8 cellular contexts compared by ENCODE assay signal in the genomic region with DNA sequence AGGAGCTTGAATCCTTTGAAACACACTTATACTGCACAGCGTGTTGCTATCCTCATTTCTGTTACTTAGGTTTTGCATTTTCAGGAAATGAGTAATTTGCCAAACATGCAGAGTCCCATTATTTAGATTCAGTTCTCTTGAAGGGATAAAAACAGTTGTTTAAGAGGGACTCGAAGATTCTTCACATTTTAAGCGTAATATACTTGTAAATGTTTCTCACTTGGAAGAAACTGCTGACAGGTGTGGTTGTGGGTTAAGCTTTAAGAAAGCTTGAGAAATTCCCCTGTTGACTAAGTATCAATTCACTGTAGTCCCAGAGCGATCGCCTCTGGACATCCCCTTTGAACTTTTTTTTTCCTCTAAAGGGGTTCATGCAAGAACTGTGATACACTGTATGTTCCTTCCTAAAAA. TPM values are rescaled to one million over a fixed set of nuclear protein-coding genes. Genes with fewer than 3 reads are reported as not detected.
DNase-seq lines count a peak whose midpoint lies in the region; ATAC-seq and TF ChIP-seq lines count a peak whose summit lies in the region.

No MANE protein-coding gene starts in this region.

- H3K4me1 ChIP-seq in SK-N-SH (ENCODE audit: control insufficient read depth in 1 of 2, insufficient read depth in 2 of 2, low read depth in 1 of 2, low read length in 1 of 2) (peaks cover 15 to 57% of the 10 kb centered on the region in 2 experiments), gastroesophageal sphincter (peaks cover 0 to 31% (median 0%) of the 10 kb centered on the region in 3 donors)

- TF ChIP-seq POLR2A in gastroesophageal sphincter (IDR thresholded peaks at IDR 0.05), result no peak

- POLR2A ChIA-PET in SK-N-SH (lab: Yijun Ruan, JAX), result no interaction called here

- H3K27ac ChIP-seq in SK-N-SH (ENCODE audit: low read depth in 2 of 2, low read length in 1 of 2) (peak overlapping the region; percentile 88 to 92), WERI-Rb-1 (no peak overlapping the region), gastroesophageal sphincter (peak overlapping the region in 2 of 4 donors; percentile 44 to 59)

- no peaks in the 10 kb centered on the region for H3K79me2 ChIP-seq in SK-N-SH (ENCODE audit: insufficient read depth)

- H3K36me3 ChIP-seq in SK-N-SH (replicated peaks in 1 of 2; ENCODE audit: control insufficient read depth in 1 of 2, insufficient read depth in 2 of 2, low read length in 1 of 2) (no peaks in the 10 kb centered on the region), kidney epithelial cell (ENCODE audit: control insufficient read depth, insufficient read depth, low read length) (no peaks in the 10 kb centered on the region), WERI-Rb-1 (no peaks in the 10 kb centered on the region), gastroesophageal sphincter (no peaks in the 10 kb centered on the region)

- peak in 1 of 2 experiments; percentile 42; a peak in 1 of 4 replicates for TF ChIP-seq EP300 in SK-N-SH (IDR thresholded peaks at IDR 0.05; ENCODE audit: borderline replicate concordance in 1 of 2, low read depth in 1 of 2, low read length in 1 of 2)
- TF ChIP-seq EP300 in gastroesophageal sphincter (IDR thresholded peaks at IDR 0.05), result no peak

- TF ChIP-seq CTCF in SK-N-SH (IDR thresholded peaks at IDR 0.05), result no peak
- TF ChIP-seq CTCF in kidney epithelial cell (IDR thresholded peaks at IDR 0.05; ENCODE audit: insufficient read depth, low read length, poor library complexity, severe bottlenecking), result no peak
- no peak for TF ChIP-seq CTCF in WERI-Rb-1 (IDR thresholded peaks at IDR 0.05; ENCODE audit: low read depth, low read length)
- no peak for TF ChIP-seq CTCF in gastroesophageal sphincter (IDR thresholded peaks at IDR 0.05)

- H3K9me3 ChIP-seq in SK-N-SH (no peaks in the 10 kb centered on the region), WERI-Rb-1 (ENCODE audit: severe bottlenecking) (no peaks in the 10 kb centered on the region), gastroesophageal sphincter (no peaks in the 10 kb centered on the region)

- H3K4me2 ChIP-seq in SK-N-SH, result peak overlapping the region; percentile 44

- CTCF ChIA-PET in SK-N-SH (lab: Yijun Ruan, JAX), result interaction anchor here (1.3 kb wide), 1 partner anchor 54 kb away, joined by 4 read pairs; no protein-coding TSS in a partner anchor

- no peaks in the 10 kb centered on the region for H3K9me2 ChIP-seq in SK-N-SH

- peak overlapping the region; percentile 64 for H3K9ac ChIP-seq in SK-N-SH

- no peak for TF ChIP-seq RAD21 in SK-N-SH (IDR thresholded peaks at IDR 0.05; ENCODE audit: low read length)

- ATAC-seq in activated CD4-positive, CD25-positive, alpha-beta regulatory T cell treated with anti-CD3 and anti-CD28 coated beads, Interleukin-2, amount 50 U/mL, for 24 hours, result peak; percentile 70 to 73
- peak; percentile 62 for ATAC-seq in HG02981 (IDR thresholded peaks at IDR 0.05; ENCODE audit: unreplicated experiment)
- no peak for ATAC-seq in gastroesophageal sphincter

- peaks cover 26% of the 10 kb centered on the region for H3F3A ChIP-seq in SK-N-SH (replicated peaks; ENCODE audit: insufficient read depth)

- 28% methylated on average over 5 of the region's 5 CpGs for WGBS in SK-N-SH (ENCODE audit: low lambda C conversion rate)
- WGBS in gastroesophageal sphincter (ENCODE audit: low coverage in 1 of 2), 2 donors, result 29 to 38% methylated on average over 5 of the region's 5 CpGs

- DNase-seq in activated CD4-positive, CD25-positive, alpha-beta regulatory T cell (lab: John Stamatoyannopoulos, UW), result no peak
- DNase-seq in SK-N-SH (no peak), kidney epithelial cell (ENCODE audit: low read depth) (peak; percentile 32), WERI-Rb-1 (no peak)
- DNase-seq in activated CD4-positive, alpha-beta T cell treated with anti-CD3 and anti-CD28 coated beads for 48 hours, result no peak

- H4K20me1 ChIP-seq in SK-N-SH (ENCODE audit: insufficient read depth), result no peaks in the 10 kb centered on the region

- H3K4me3 ChIP-seq in SK-N-SH (ENCODE audit: low read depth in 2 of 2, low read length in 1 of 2), result no peak overlapping the region
- no peak overlapping the region for H3K4me3 ChIP-seq in kidney epithelial cell (ENCODE audit: low read depth, low read length)
- no peak overlapping the region for H3K4me3 ChIP-seq in WERI-Rb-1 (ENCODE audit: low read depth, low read length)
- no peak overlapping the region for H3K4me3 ChIP-seq in gastroesophageal sphincter

- H3K27me3 ChIP-seq in SK-N-SH (ENCODE audit: insufficient read depth) (no peaks in the 10 kb centered on the region), kidney epithelial cell (ENCODE audit: control insufficient read depth, insufficient read depth, low read length) (no peaks in the 10 kb centered on the region), WERI-Rb-1 (ENCODE audit: insufficient read depth, low read depth, severe bottlenecking) (no peaks in the 10 kb centered on the region), gastroesophageal sphincter (no peaks in the 10 kb centered on the region)

- peak overlapping the region; percentile 22; the same call in 1 of the 2 replicates for H2AFZ ChIP-seq in SK-N-SH (ENCODE audit: low read depth)

TF ChIP-seq in SK-N-SH, 30 proteins besides CTCF, POLR2A, EP300 and RAD21 (continues in another document):
- TF ChIP-seq, protein P1, sequence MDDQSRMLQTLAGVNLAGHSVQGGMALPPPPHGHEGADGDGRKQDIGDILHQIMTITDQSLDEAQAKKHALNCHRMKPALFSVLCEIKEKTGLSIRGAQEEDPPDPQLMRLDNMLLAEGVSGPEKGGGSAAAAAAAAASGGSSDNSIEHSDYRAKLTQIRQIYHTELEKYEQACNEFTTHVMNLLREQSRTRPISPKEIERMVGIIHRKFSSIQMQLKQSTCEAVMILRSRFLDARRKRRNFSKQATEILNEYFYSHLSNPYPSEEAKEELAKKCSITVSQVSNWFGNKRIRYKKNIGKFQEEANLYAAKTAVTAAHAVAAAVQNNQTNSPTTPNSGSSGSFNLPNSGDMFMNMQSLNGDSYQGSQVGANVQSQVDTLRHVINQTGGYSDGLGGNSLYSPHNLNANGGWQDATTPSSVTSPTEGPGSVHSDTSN (IDR thresholded peaks at IDR 0.05), result no peak
- TF ChIP-seq TAF1 (IDR thresholded peaks at IDR 0.05; ENCODE audit: borderline replicate concordance, low read depth, low read length), result 0 out of 2 replicates have a peak, but pooled peaks have one; percentile 43
- no peak for TF ChIP-seq RCOR1 (IDR thresholded peaks at IDR 0.05; ENCODE audit: low read length)
- no peak for TF ChIP-seq SMC3 (IDR thresholded peaks at IDR 0.05; ENCODE audit: low read depth, low read length)
- TF ChIP-seq FOSL2 (IDR thresholded peaks at IDR 0.05; ENCODE audit: borderline replicate concordance, low read depth), result peak; percentile 64; the same call in 1 of the 2 replicates
- TF ChIP-seq REST (IDR thresholded peaks at IDR 0.05; ENCODE audit: low read depth, low read length), result no peak
- TF ChIP-seq GABPA (IDR thresholded peaks at IDR 0.05; ENCODE audit: low read depth), result no peak
- TF ChIP-seq CHD2 (IDR thresholded peaks at IDR 0.05; ENCODE audit: low read length, partially characterized antibody), result no peak
- TF ChIP-seq TCF12 (IDR thresholded peaks at IDR 0.05), result no peak; the same call in 1 of the 2 replicates
- TF ChIP-seq, protein P2, sequence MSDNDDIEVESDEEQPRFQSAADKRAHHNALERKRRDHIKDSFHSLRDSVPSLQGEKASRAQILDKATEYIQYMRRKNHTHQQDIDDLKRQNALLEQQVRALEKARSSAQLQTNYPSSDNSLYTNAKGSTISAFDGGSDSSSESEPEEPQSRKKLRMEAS (IDR thresholded peaks at IDR 0.05; ENCODE audit: low read depth), result peak; percentile 51; the same call in 1 of the 2 replicates
- TF ChIP-seq NRF1 (IDR thresholded peaks at IDR 0.05; ENCODE audit: low read depth, low read length), result no peak
- peak; percentile 79 for TF ChIP-seq JUND (IDR thresholded peaks at IDR 0.05)
- TF ChIP-seq NFIC (IDR thresholded peaks at IDR 0.05; ENCODE audit: borderline replicate concordance), result no peak
- no peak for TF ChIP-seq USF1 (IDR thresholded peaks at IDR 0.05; ENCODE audit: borderline replicate concordance, low read depth)
- no peak for TF ChIP-seq RXRA (IDR thresholded peaks at IDR 0.05; ENCODE audit: borderline replicate concordance, low read depth)
- TF ChIP-seq FOXM1 (IDR thresholded peaks at IDR 0.05; ENCODE audit: low read depth), result no peak

RNA-seq across cellular contexts. Expression of gene RGS1, which starts 30.6 kb away (rescaled TPM):
- 0.05 and 0.12 TPM in 2 replicates for polyA plus RNA-seq in SK-N-SH (2012; rRNA removed)
- 0.07 and 0.18 TPM in 2 replicates for polyA plus RNA-seq in SK-N-SH (2012; cell fraction: cytosol; rRNA removed)
- 0.11 and 0.24 TPM in 2 replicates for polyA plus RNA-seq in SK-N-SH (2012; cell fraction: nucleus; rRNA removed)
- total RNA-seq in kidney epithelial cell (0.41 TPM in 1 of 2 replicates, not detected in the other), gastroesophageal sphincter (10 to 100 TPM in 2 of 4 donors, 1 to 10 TPM in 2; 5.6 to 18.0 (median 12.8) TPM)
